8 cellular contexts compared by ENCODE assay signal in the genomic region with DNA sequence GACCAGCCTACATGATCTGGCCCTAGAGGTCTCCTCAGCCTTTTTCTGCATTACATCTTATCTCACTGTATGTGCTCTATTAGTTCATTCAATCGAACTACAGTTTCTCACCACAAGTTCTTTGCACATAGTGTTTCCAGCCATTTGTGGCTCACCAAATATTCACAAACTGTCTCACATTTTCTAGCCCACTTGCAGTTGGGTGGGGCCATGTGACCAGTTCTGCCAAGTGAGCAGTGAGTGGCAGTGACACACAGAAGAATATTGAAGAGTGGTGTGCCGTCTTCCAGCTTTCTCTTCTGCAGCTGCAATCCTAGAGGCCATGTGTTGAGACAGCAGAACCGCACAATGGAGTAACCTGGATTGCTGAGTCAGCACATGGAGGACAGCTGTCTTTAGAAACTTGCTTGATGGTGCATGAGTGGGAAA.
DNase-seq lines count a peak whose midpoint lies in the region; ATAC-seq lines count a peak whose summit lies in the region.

No MANE protein-coding gene starts in this region.

- intact Hi-C loops in activated T-helper 1 cell treated with anti-CD3 and anti-CD28 coated beads, Interleukin-12 subunit alpha, Interleukin-12 subunit beta, Interleukin-2, Interleukin-4 antibody, amounts not matched to agents 30 ng/mL and 10 ng/mL and 1 ng/mL, durations not matched to agents 14 hours and 24 hours and 36 hours (cut with micrococcal nuclease) = loop anchor here (1.0 kb wide), 1 partner anchor 104 kb away; no protein-coding TSS in a partner anchor

- H3K4me3 Mint-ChIP-seq in activated T-helper 1 cell treated with anti-CD3 and anti-CD28 coated beads, Interleukin-12 subunit alpha, Interleukin-12 subunit beta, Interleukin-2, Interleukin-4 antibody, amounts not matched to agents 30 ng/mL and 10 ng/mL and 1 ng/mL, durations not matched to agents 14 hours and 24 hours and 36 hours = no peak overlapping the region

- H3K9me3 Mint-ChIP-seq in activated T-helper 1 cell treated with anti-CD3 and anti-CD28 coated beads, Interleukin-12 subunit alpha, Interleukin-12 subunit beta, Interleukin-2, Interleukin-4 antibody, amounts not matched to agents 30 ng/mL and 10 ng/mL and 1 ng/mL, durations not matched to agents 14 hours and 24 hours and 36 hours = no peaks in the 10 kb centered on the region

- H3K27ac Mint-ChIP-seq in activated T-helper 1 cell treated with anti-CD3 and anti-CD28 coated beads, Interleukin-12 subunit alpha, Interleukin-12 subunit beta, Interleukin-2, Interleukin-4 antibody, amounts not matched to agents 30 ng/mL and 10 ng/mL and 1 ng/mL, durations not matched to agents 14 hours and 24 hours and 36 hours = peak overlapping the region; percentile 64

- peaks cover 7% of the 10 kb centered on the region for H3K4me1 Mint-ChIP-seq in activated T-helper 1 cell treated with anti-CD3 and anti-CD28 coated beads, Interleukin-12 subunit alpha, Interleukin-12 subunit beta, Interleukin-2, Interleukin-4 antibody, amounts not matched to agents 30 ng/mL and 10 ng/mL and 1 ng/mL, durations not matched to agents 14 hours and 24 hours and 36 hours (ENCODE audit: low read depth)

- ATAC-seq in HG02610 (IDR thresholded peaks at IDR 0.05; ENCODE audit: unreplicated experiment) = peak; percentile 25
- no peak for ATAC-seq in HG03196 (IDR thresholded peaks at IDR 0.05; ENCODE audit: unreplicated experiment)

- DNase-seq in NCI-H82 (lab: John Stamatoyannopoulos, UW) (peak; percentile 15), NCI-H82 treated with DMSO at 0.1 percent for 48 hours (lab: John Stamatoyannopoulos, UW; ENCODE audit: unreplicated experiment) (no peak), cortex of kidney (lab: John Stamatoyannopoulos, UW) (no peak), NCI-H1694 (lab: John Stamatoyannopoulos, UW) (no peak)
- no peak for DNase-seq in activated T-helper 1 cell treated with anti-CD3 and anti-CD28 coated beads, Interleukin-12 subunit alpha, Interleukin-12 subunit beta, Interleukin-2, Interleukin-4 antibody, amounts not matched to agents 30 ng/mL and 10 ng/mL and 1 ng/mL, durations not matched to agents 14 hours and 24 hours and 36 hours (ENCODE audit: low spot score)
- peak; percentile 34 to 41 for DNase-seq in stimulated activated CD4-positive, alpha-beta T cell treated with anti-CD3 and anti-CD28 coated beads, Interleukin-2, amount 100 ng/mL, for 24 hours

- no peaks in the 10 kb centered on the region for H3K36me3 Mint-ChIP-seq in activated T-helper 1 cell treated with anti-CD3 and anti-CD28 coated beads, Interleukin-12 subunit alpha, Interleukin-12 subunit beta, Interleukin-2, Interleukin-4 antibody, amounts not matched to agents 30 ng/mL and 10 ng/mL and 1 ng/mL, durations not matched to agents 14 hours and 24 hours and 36 hours (ENCODE audit: low read depth)

- no peaks in the 10 kb centered on the region for H3K27me3 Mint-ChIP-seq in activated T-helper 1 cell treated with anti-CD3 and anti-CD28 coated beads, Interleukin-12 subunit alpha, Interleukin-12 subunit beta, Interleukin-2, Interleukin-4 antibody, amounts not matched to agents 30 ng/mL and 10 ng/mL and 1 ng/mL, durations not matched to agents 14 hours and 24 hours and 36 hours (ENCODE audit: insufficient read depth)

Comparison
In these comparisons a context has a peak if more than half of its experiments do, and no peak if none do; other contexts are left out.
1. DNase-seq: peak in NCI-H82 (single experiment) and stimulated activated CD4-positive, alpha-beta T cell treated with anti-CD3 and anti-CD28 coated beads, Interleukin-2, amount 100 ng/mL, for 24 hours (2 of 2); none in NCI-H82 treated with DMSO at 0.1 percent for 48 hours (single experiment), activated T-helper 1 cell treated with anti-CD3 and anti-CD28 coated beads, Interleukin-12 subunit alpha, Interleukin-12 subunit beta, Interleukin-2, Interleukin-4 antibody, amounts not matched to agents 30 ng/mL and 10 ng/mL and 1 ng/mL, durations not matched to agents 14 hours and 24 hours and 36 hours (single experiment), cortex of kidney (single experiment) and NCI-H1694 (single experiment).